17 cellular contexts compared by ENCODE assay signal in the genomic region with DNA sequence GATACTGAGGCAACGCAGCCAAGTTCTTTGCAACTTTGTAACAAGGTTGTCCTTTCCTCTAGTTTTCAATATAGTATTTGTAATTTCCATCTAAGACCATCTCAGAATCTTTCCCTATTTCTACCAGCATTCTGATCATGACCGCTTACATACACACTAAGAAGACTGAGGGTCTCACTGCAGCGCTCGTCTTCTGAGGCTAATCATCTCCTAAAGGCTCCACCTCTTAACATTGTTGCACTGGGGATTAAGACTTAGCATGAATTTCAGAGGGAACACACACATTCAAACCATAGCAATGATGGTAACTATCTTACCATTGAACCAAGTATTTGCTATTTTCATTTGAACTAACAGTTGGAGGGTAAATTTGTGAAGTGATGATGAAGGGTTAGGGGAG.
"Had no signal": no experiment of that assay in that cellular context is flagged by ENCODE, and none has a peak within 500 bp of the region (broad histone marks: within the 10 kb centered on the region; RNA-seq: fewer than 3 reads in every experiment).

No MANE protein-coding gene starts in this region.

- H3K4me3 Mint-ChIP-seq: activated naive CD4-positive, alpha-beta T cell treated with anti-CD3 and anti-CD28 coated beads for 36 hours; activated naive CD8-positive, alpha-beta T cell treated with anti-CD3 and anti-CD28 coated beads, Interleukin-2, amount 50 U/mL, for 24 hours; activated T-helper 17 cell treated with anti-CD3 and anti-CD28 coated beads, Interleukin-2, amount 50 U/mL, for 72 hours; dendritic cell treated with granulocyte-macrophage colony-stimulating factor and Interleukin-4, amounts not matched to agents 40 ng/mL and 50 ng/mL, for 4 days; effector memory CD8-positive, alpha-beta T cell; natural killer cell treated with Interleukin-12 subunit alpha and Interleukin-12 subunit beta and Interleukin-15 and Interleukin-18, amount 100 ng/mL, for 72 hours had no signal

- DNase-seq: activated CD4-positive, alpha-beta T cell treated with anti-CD3 and anti-CD28 coated beads, Interleukin-2, amount 50 U/mL, for 4 hours; activated CD4-positive, CD25-positive, alpha-beta regulatory T cell treated with anti-CD3 and anti-CD28 coated beads, Interleukin-2, amount 50 U/mL, for 72 hours; activated naive CD4-positive, alpha-beta T cell treated with anti-CD3 and anti-CD28 coated beads for 36 hours; activated naive CD8-positive, alpha-beta T cell treated with anti-CD3 and anti-CD28 coated beads, Interleukin-2, amount 50 U/mL, for 24 hours; aorta; effector memory CD8-positive, alpha-beta T cell; gastrocnemius medialis; kidney glomerular epithelial cell; mesenchymal stem cell; pancreas; sigmoid colon; stimulated activated CD4-positive, alpha-beta T cell treated with anti-CD3 and anti-CD28 coated beads, Interleukin-12 subunit alpha, Interleukin-12 subunit beta, amount 100 ng/mL, for 4 hours; stimulated activated CD4-positive, alpha-beta T cell treated with anti-CD3 and anti-CD28 coated beads, Interleukin-2, amount 100 ng/mL, for 24 hours had no signal

- H3K36me3 ChIP-seq: gastrocnemius medialis, pancreas, sigmoid colon had no signal

- ATAC-seq: activated naive CD8-positive, alpha-beta T cell treated with anti-CD3 and anti-CD28 coated beads, Interleukin-2, amount 50 U/mL, for 24 hours; activated T-helper 17 cell treated with anti-CD3 and anti-CD28 coated beads, Interleukin-2, amount 50 U/mL, for 72 hours; effector memory CD8-positive, alpha-beta T cell; gastrocnemius medialis; pancreas had no signal

- H3K27me3 ChIP-seq: gastrocnemius medialis, pancreas, sigmoid colon had no signal

- H3K4me1 ChIP-seq: gastrocnemius medialis, pancreas, sigmoid colon had no signal

- H3K9me3 Mint-ChIP-seq: activated naive CD8-positive, alpha-beta T cell treated with anti-CD3 and anti-CD28 coated beads, Interleukin-2, amount 50 U/mL, for 24 hours; activated T-helper 17 cell treated with anti-CD3 and anti-CD28 coated beads, Interleukin-2, amount 50 U/mL, for 72 hours had no signal

- H3K9me3 ChIP-seq: gastrocnemius medialis, pancreas, sigmoid colon had no signal

- H3K27ac ChIP-seq: epithelial cell of prostate, gastrocnemius medialis, pancreas, sigmoid colon had no signal

- H3K4me3 ChIP-seq: gastrocnemius medialis, pancreas, sigmoid colon had no signal

- H3K4me1 Mint-ChIP-seq: activated naive CD8-positive, alpha-beta T cell treated with anti-CD3 and anti-CD28 coated beads, Interleukin-2, amount 50 U/mL, for 24 hours; activated T-helper 17 cell treated with anti-CD3 and anti-CD28 coated beads, Interleukin-2, amount 50 U/mL, for 72 hours had no signal

- H3K27me3 Mint-ChIP-seq: dendritic cell treated with granulocyte-macrophage colony-stimulating factor and Interleukin-4, amounts not matched to agents 40 ng/mL and 50 ng/mL, for 4 days; natural killer cell treated with Interleukin-12 subunit alpha and Interleukin-12 subunit beta and Interleukin-15 and Interleukin-18, amount 100 ng/mL, for 72 hours had no signal

- H3K36me3 Mint-ChIP-seq: natural killer cell treated with Interleukin-12 subunit alpha and Interleukin-12 subunit beta and Interleukin-15 and Interleukin-18, amount 100 ng/mL, for 72 hours had no signal

- H3K27ac Mint-ChIP-seq: activated naive CD4-positive, alpha-beta T cell treated with anti-CD3 and anti-CD28 coated beads for 36 hours; activated naive CD8-positive, alpha-beta T cell treated with anti-CD3 and anti-CD28 coated beads, Interleukin-2, amount 50 U/mL, for 24 hours; activated T-helper 17 cell treated with anti-CD3 and anti-CD28 coated beads, Interleukin-2, amount 50 U/mL, for 72 hours; dendritic cell treated with granulocyte-macrophage colony-stimulating factor and Interleukin-4, amounts not matched to agents 40 ng/mL and 50 ng/mL, for 4 days; effector memory CD8-positive, alpha-beta T cell; natural killer cell treated with Interleukin-12 subunit alpha and Interleukin-12 subunit beta and Interleukin-15 and Interleukin-18, amount 100 ng/mL, for 72 hours had no signal
